ENCODE assay signal across 1 cellular context in the genomic region with DNA sequence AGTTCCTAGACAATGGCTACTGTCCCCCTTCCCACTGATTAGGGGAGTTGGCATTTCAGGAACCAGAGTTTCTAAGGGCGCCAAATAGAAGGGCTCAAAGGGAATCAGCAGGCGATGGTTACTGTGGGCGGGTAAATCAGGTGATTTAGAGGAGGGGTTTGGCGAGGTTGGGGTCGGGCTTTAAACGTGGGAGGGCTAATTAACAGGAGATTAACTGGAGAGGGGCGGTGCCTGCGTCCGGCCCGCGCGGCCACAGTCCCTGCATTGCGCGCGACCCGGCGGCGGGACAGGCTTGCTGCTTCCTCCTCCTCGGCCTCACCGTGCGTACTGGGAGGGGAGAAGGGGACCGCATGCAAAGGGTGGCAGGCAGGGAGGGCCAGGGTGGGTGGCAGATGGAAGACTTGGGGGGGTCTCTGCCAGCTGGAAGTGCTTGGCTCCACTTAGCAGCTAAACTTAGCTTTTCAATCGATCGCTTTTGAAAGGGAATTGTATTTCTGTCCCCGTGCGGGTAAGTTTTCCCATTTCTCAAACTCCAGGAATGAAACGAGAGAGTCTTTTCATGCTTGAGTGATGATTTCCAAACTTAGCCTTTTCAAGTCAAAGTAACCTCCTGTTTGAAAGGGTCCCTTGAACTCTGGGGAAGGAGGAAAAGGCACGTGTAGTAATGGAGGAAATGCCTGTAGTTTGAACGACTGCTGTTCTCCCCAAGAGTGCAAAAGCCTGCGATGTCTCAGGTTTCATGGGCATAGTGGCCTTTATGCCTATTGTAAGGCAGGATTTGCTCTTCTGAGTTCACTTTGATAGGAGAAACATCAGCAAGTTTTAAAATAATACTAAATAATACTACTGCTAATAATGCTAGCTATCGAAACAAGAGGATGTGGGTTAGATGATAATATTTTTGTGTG.
TF ChIP-seq lines count a peak whose summit lies in the region.

A gene with protein sequence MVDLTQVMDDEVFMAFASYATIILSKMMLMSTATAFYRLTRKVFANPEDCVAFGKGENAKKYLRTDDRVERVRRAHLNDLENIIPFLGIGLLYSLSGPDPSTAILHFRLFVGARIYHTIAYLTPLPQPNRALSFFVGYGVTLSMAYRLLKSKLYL (plus strand): TSS at position 255 of the 908 bp plus-strand sequence. CDS start 6,608 bp downstream, outside the sequence.

TF ChIP-seq in GM23338, 12 proteins besides CTCF, POLR2A, EP300 and RAD21 (continued from another document):
- TF ChIP-seq JUNB (IDR thresholded peaks at IDR 0.05; ENCODE audit: unreplicated experiment) = no peak
- TF ChIP-seq ZNF114 (CRISPR knock-in tag; IDR thresholded peaks at IDR 0.05) = no peak
- TF ChIP-seq, protein P1, sequence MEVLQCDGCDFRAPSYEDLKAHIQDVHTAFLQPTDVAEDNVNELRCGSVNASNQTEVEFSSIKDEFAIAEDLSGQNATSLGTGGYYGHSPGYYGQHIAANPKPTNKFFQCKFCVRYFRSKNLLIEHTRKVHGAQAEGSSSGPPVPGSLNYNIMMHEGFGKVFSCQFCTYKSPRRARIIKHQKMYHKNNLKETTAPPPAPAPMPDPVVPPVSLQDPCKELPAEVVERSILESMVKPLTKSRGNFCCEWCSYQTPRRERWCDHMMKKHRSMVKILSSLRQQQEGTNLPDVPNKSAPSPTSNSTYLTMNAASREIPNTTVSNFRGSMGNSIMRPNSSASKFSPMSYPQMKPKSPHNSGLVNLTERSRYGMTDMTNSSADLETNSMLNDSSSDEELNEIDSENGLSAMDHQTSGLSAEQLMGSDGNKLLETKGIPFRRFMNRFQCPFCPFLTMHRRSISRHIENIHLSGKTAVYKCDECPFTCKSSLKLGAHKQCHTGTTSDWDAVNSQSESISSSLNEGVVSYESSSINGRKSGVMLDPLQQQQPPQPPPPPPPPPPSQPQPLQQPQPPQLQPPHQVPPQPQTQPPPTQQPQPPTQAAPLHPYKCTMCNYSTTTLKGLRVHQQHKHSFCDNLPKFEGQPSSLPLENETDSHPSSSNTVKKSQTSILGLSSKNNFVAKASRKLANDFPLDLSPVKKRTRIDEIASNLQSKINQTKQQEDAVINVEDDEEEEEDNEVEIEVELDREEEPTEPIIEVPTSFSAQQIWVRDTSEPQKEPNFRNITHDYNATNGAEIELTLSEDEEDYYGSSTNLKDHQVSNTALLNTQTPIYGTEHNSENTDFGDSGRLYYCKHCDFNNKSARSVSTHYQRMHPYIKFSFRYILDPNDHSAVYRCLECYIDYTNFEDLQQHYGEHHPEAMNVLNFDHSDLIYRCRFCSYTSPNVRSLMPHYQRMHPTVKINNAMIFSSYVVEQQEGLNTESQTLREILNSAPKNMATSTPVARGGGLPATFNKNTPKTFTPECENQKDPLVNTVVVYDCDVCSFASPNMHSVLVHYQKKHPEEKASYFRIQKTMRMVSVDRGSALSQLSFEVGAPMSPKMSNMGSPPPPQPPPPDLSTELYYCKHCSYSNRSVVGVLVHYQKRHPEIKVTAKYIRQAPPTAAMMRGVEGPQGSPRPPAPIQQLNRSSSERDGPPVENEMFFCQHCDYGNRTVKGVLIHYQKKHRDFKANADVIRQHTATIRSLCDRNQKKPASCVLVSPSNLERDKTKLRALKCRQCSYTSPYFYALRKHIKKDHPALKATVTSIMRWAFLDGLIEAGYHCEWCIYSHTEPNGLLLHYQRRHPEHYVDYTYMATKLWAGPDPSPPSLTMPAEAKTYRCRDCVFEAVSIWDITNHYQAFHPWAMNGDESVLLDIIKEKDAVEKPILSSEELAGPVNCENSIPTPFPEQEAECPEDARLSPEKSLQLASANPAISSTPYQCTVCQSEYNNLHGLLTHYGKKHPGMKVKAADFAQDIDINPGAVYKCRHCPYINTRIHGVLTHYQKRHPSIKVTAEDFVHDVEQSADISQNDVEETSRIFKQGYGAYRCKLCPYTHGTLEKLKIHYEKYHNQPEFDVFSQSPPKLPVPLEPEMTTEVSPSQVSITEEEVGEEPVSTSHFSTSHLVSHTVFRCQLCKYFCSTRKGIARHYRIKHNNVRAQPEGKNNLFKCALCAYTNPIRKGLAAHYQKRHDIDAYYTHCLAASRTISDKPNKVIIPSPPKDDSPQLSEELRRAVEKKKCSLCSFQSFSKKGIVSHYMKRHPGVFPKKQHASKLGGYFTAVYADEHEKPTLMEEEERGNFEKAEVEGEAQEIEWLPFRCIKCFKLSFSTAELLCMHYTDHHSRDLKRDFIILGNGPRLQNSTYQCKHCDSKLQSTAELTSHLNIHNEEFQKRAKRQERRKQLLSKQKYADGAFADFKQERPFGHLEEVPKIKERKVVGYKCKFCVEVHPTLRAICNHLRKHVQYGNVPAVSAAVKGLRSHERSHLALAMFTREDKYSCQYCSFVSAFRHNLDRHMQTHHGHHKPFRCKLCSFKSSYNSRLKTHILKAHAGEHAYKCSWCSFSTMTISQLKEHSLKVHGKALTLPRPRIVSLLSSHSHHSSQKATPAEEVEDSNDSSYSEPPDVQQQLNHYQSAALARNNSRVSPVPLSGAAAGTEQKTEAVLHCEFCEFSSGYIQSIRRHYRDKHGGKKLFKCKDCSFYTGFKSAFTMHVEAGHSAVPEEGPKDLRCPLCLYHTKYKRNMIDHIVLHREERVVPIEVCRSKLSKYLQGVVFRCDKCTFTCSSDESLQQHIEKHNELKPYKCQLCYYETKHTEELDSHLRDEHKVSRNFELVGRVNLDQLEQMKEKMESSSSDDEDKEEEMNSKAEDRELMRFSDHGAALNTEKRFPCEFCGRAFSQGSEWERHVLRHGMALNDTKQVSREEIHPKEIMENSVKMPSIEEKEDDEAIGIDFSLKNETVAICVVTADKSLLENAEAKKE (CRISPR knock-in tag; IDR thresholded peaks at IDR 0.05) = no peak
- no peak for TF ChIP-seq ZNF331 (CRISPR knock-in tag; IDR thresholded peaks at IDR 0.05; ENCODE audit: low read depth)
- TF ChIP-seq CREB1 (CRISPR knock-in tag; IDR thresholded peaks at IDR 0.05; ENCODE audit: low read depth) = no peak; the same call in 1 of the 2 replicates
- TF ChIP-seq NANOG (IDR thresholded peaks at IDR 0.05; ENCODE audit: borderline replicate concordance) = no peak
- TF ChIP-seq STAT1 (IDR thresholded peaks at IDR 0.05; ENCODE audit: unreplicated experiment) = no peak
